Comparison of ENCODE assay signal across 17 cellular contexts in genomic region chr1:183484254-183484653, GRCh38. TPM values are rescaled to one million over a fixed set of nuclear protein-coding genes. Genes with fewer than 3 reads are reported as not detected.
DNase-seq lines count a peak whose midpoint lies in the region; ATAC-seq, FAIRE-seq and TF ChIP-seq lines count a peak whose summit lies in the region.
"Had no signal": no experiment of that assay in that cellular context is flagged by ENCODE, and none has a peak within 500 bp of the region (broad histone marks: within the 10 kb centered on the region; RNA-seq: fewer than 3 reads in every experiment).

No MANE protein-coding gene starts in this region.

- DNase-seq in ACHN (peak; percentile 13), IMR-90 (no peak), GM12878 (ENCODE audit: low read depth, low spot score) (no peak), iPS-NIHi7 (ENCODE audit: extremely low spot score) (peak; percentile 8), OCI-M1 (lab: John Stamatoyannopoulos, UW) (no peak), NCI-H446 (lab: John Stamatoyannopoulos, UW) (no peak), putamen (ENCODE audit: low spot score) (no peak), GM19239 (ENCODE audit: insufficient read length, low spot score) (no peak)
- DNase-seq: activated CD4-positive, alpha-beta T cell treated with anti-CD3 and anti-CD28 coated beads for 36 hours; heart right ventricle; NCI-H1048; NCI-H2081 treated with DMSO at 0.1 percent for 48 hours; NCI-H524 treated with DMSO at 0.1 percent for 48 hours; PC-3; SK-N-SH; tibial artery had no signal

- no peak for FAIRE-seq in GM12878 (lab: Jason Lieb, UNC)
- FAIRE-seq in GM19239 (lab: Jason Lieb, UNC) = no peak

- H2AFZ ChIP-seq in IMR-90 (replicated peaks; ENCODE audit: low read length, poor library complexity) (no peak overlapping the region), GM12878 (ENCODE audit: control insufficient read depth, low read depth, low read length) (no peak overlapping the region)

- no peak overlapping the region for H3K4ac ChIP-seq in IMR-90 (ENCODE audit: low read depth, low read length)

- H3K27me3 ChIP-seq in IMR-90 (ENCODE audit: control insufficient read depth, insufficient read depth, low read length) = no peaks in the 10 kb centered on the region
- no peaks in the 10 kb centered on the region for H3K27me3 ChIP-seq in GM12878 (replicated peaks in 1 of 2; ENCODE audit: control insufficient read depth in 2 of 2, insufficient read depth in 2 of 2, low read length in 1 of 2)
- H3K27me3 ChIP-seq: heart right ventricle, tibial artery had no signal

- TF ChIP-seq EP300 in GM12878 (IDR thresholded peaks at IDR 0.05; ENCODE audit: borderline replicate concordance in 1 of 2, control insufficient read depth in 1 of 2, low read depth in 2 of 2, low read length in 2 of 2) = no peak

- H3K79me1 ChIP-seq in IMR-90 (ENCODE audit: low read depth in 1 of 2, low read length in 2 of 2) = peaks cover 20 to 67% of the 10 kb centered on the region in 2 experiments

- no peak overlapping the region for H2BK15ac ChIP-seq in IMR-90 (ENCODE audit: low read depth, low read length)

- ATAC-seq in IMR-90 (ENCODE audit: low read depth) (no peak), GM12878 (no peak)
- ATAC-seq: activated CD4-positive, alpha-beta T cell treated with anti-CD3 and anti-CD28 coated beads for 36 hours; heart right ventricle; PC-3; stimulated activated memory B cell treated with anti-CD40 and anti-IgM and Interleukin-4, amounts not matched to agents 10 μg/mL and 1 μg/mL and 100 μg/mL, for 72 hours had no signal

- H2BK120ac ChIP-seq in IMR-90 (ENCODE audit: low read depth, low read length) = no peak overlapping the region

- POLR2A ChIA-PET in IMR-90 (lab: Charles Lee; ENCODE audit: unreplicated experiment) (no interaction called here), GM12878 (lab: Charles Lee) (interaction anchor here (0.7 kb wide), 1 partner anchor 25 kb away, joined by 5 read pairs; no protein-coding TSS in a partner anchor)

- intact Hi-C loops in IMR-90 (cut with micrococcal nuclease) = no loop called here
- intact Hi-C loops in GM12878 (cut with micrococcal nuclease; ENCODE audit: unreplicated experiment) = no loop called here

- no peak overlapping the region for H4K5ac ChIP-seq in IMR-90 (ENCODE audit: low read depth, low read length)

- H3K4me3 ChIP-seq in IMR-90 (ENCODE audit: insufficient read depth, low read depth, low read length) (no peak overlapping the region), GM12878 (no peak overlapping the region)
- H3K4me3 ChIP-seq: heart right ventricle, tibial artery had no signal

- no peak; the same call in 1 of the 2 replicates for TF ChIP-seq RAD21 in IMR-90 (IDR thresholded peaks at IDR 0.05; ENCODE audit: low read length)
- peak; percentile 34 for TF ChIP-seq RAD21 in GM12878 (IDR thresholded peaks at IDR 0.05; ENCODE audit: insufficient read depth, low read depth, low read length)

- dilution Hi-C loops in IMR-90 (cut with HindIII; ENCODE audit: low sequenced_read_pairs, unreplicated experiment) = no loop called here

- BruUV-seq in IMR-90 (replicated peaks; lab: Mats Ljungman, UMichigan) (no TSS peak), GM12878 (replicated peaks; lab: Mats Ljungman, UMichigan) (no TSS peak)

- H2BK20ac ChIP-seq in IMR-90 (ENCODE audit: low read depth, low read length) = no peak overlapping the region

- H3K56ac ChIP-seq in IMR-90 (ENCODE audit: extremely low read depth, insufficient read depth, low read length) = no peak overlapping the region

- H4K20me1 ChIP-seq in IMR-90 (ENCODE audit: insufficient read depth, low read length) (peaks cover 49% of the 10 kb centered on the region), GM12878 (ENCODE audit: control insufficient read depth, insufficient read depth) (no peaks in the 10 kb centered on the region; the same call in 1 of the 2 replicates)

- in situ Hi-C loops in ACHN (cut with HindIII; ENCODE audit: low pct_ligation_motif_present, low pct_unique_long_range_greater_than_20kb, low sequenced_read_pairs) (no loop called here), IMR-90 (cut with MboI; ENCODE audit: low sequenced_read_pairs) (no loop called here), GM12878 (cut with MboI) (no loop called here)

- no peak overlapping the region for H3K14ac ChIP-seq in IMR-90 (replicated peaks; ENCODE audit: low read depth, low read length)

- H3K9me1 ChIP-seq in IMR-90 (ENCODE audit: insufficient read depth, low read length) = 0 out of 2 replicates have a peak, but pooled peaks cover 4% of the 10 kb centered on the region

- H3K4me2 ChIP-seq in IMR-90 (ENCODE audit: low read depth, low read length) (no peak overlapping the region), GM12878 (ENCODE audit: control insufficient read depth, insufficient read depth) (no peak overlapping the region)
- H3K4me2 ChIP-seq: SK-N-SH had no signal

- CTCF ChIA-PET in IMR-90 (lab: Yijun Ruan, JAX) = interaction anchor here (0.7 kb wide), 1 partner anchor 268 kb away, joined by 3 read pairs; no protein-coding TSS in a partner anchor
- CTCF ChIA-PET in GM12878 (lab: Yijun Ruan, JAX) = no interaction called here

- H3K4me1 ChIP-seq in IMR-90 (ENCODE audit: control insufficient read depth, insufficient read depth, low read length) = peaks cover 5% of the 10 kb centered on the region
- H3K4me1 ChIP-seq in GM12878 (ENCODE audit: control insufficient read depth, insufficient read depth, low read length) = peaks cover 36% of the 10 kb centered on the region

- H3K27ac ChIP-seq in IMR-90 (ENCODE audit: insufficient read depth, low read length) (no peak overlapping the region), GM12878 (ENCODE audit: control insufficient read depth, insufficient read depth) (no peak overlapping the region)
- H3K27ac ChIP-seq: heart right ventricle, tibial artery had no signal

- TF ChIP-seq POLR2A in IMR-90 (IDR thresholded peaks at IDR 0.05; ENCODE audit: low read depth, low read length) (no peak), GM12878 (IDR thresholded peaks at IDR 0.05; ENCODE audit: low read depth, low read length) (no peak)

- H2AK5ac ChIP-seq in IMR-90 (ENCODE audit: low read depth, low read length) = no peak overlapping the region

- no peak overlapping the region for H4K91ac ChIP-seq in IMR-90 (ENCODE audit: insufficient read depth, low read depth, low read length)

- WGBS in IMR-90 (ENCODE audit: extremely low coverage in 2 of 2, insufficient read length in 1 of 2), 2 experiments = no CpG with 5 or more reads among the region's 1 CpG
- 94% methylated on average over 1 of the region's 1 CpG for WGBS in GM12878 (ENCODE audit: insufficient coverage, insufficient replicate concordance, low lambda C conversion rate, missing lambda C conversion rate)

- no peak overlapping the region for H4K8ac ChIP-seq in IMR-90 (ENCODE audit: low read depth in 2 of 2, low read length in 2 of 2)

- no peak overlapping the region for H3K23ac ChIP-seq in IMR-90 (ENCODE audit: low read depth, low read length)

- H3K9ac ChIP-seq in IMR-90 (ENCODE audit: low read depth, low read length) (no peak overlapping the region), GM12878 (ENCODE audit: control insufficient read depth, insufficient read depth, low read length) (no peak overlapping the region)
- H3K9ac ChIP-seq: SK-N-SH had no signal

- H2AK9ac ChIP-seq in IMR-90 (replicated peaks; ENCODE audit: low read depth, low read length, poor library complexity) = no peak overlapping the region

- H2BK5ac ChIP-seq in IMR-90 (ENCODE audit: low read depth, low read length, poor library complexity, severe bottlenecking) = no peak overlapping the region

- no peak overlapping the region for H3K18ac ChIP-seq in IMR-90 (ENCODE audit: low read depth, low read length)

- no peaks in the 10 kb centered on the region for H3K9me3 ChIP-seq in IMR-90 (ENCODE audit: control insufficient read depth, insufficient read depth, low read length)
- H3K9me3 ChIP-seq in GM12878 (replicated peaks; ENCODE audit: control insufficient read depth, insufficient read depth, low read length) = no peaks in the 10 kb centered on the region; the same call in 1 of the 3 replicates
- H3K9me3 ChIP-seq: heart right ventricle, SK-N-SH, tibial artery had no signal

- H3K36me3 ChIP-seq in IMR-90 (ENCODE audit: control insufficient read depth, insufficient read depth, low read length) (no peaks in the 10 kb centered on the region), GM12878 (ENCODE audit: control insufficient read depth in 2 of 2, insufficient read depth in 2 of 2, low read length in 1 of 2) (no peaks in the 10 kb centered on the region; a peak in 1 of 4 replicates)
- H3K36me3 ChIP-seq: heart right ventricle, tibial artery had no signal

- RAD21 ChIA-PET in GM12878 (lab: Charles Lee; ENCODE audit: unreplicated experiment) = interaction anchor here (0.7 kb wide), 1 partner anchor 39 kb away, joined by 3 read pairs; no protein-coding TSS in a partner anchor

- TF ChIP-seq CTCF in IMR-90 (conservative IDR thresholded peaks at IDR 0.05; ENCODE audit: low read depth, low read length) (0 out of 2 replicates have a peak, but pooled peaks have one; percentile 23), GM12878 (IDR thresholded peaks at IDR 0.05 in 2 of 3, conservative IDR thresholded peaks at IDR 0.05 in 1 of 3; ENCODE audit: control insufficient read depth in 2 of 3, extremely low read depth in 1 of 3, insufficient read depth in 1 of 3, low read depth in 3 of 3, low read length in 3 of 3) (peak in 1 of 3 experiments; percentile 19; a peak in 1 of 6 replicates)

- SMC1A ChIA-PET in GM12878 (lab: Charles Lee; ENCODE audit: uncharacterized antibody, unreplicated experiment) = interaction anchor here (0.8 to 9.6 kb wide), 4 partner anchors 8 to 116 kb away, joined by 3 to 69 read pairs (median 4); no protein-coding TSS in a partner anchor

- H3K79me2 ChIP-seq in GM12878 (ENCODE audit: control insufficient read depth, insufficient read depth, low read length) = peaks cover 99% of the 10 kb centered on the region

RNA-seq across cellular contexts. Expression of gene SMG7, which starts 12.0 kb away (rescaled TPM):
- total RNA-seq in IMR-90 (2012; rRNA removed) = 20.8 and 22.6 TPM in 2 replicates
- polyA plus RNA-seq in IMR-90 (2012; rRNA removed) = 17.2 and 18.1 TPM in 2 replicates
- 8.2 and 8.6 TPM in 2 replicates for polyA plus RNA-seq in IMR-90 (2012; cell fraction: cytosol; rRNA removed)
- 13.7 and 32.0 TPM in 2 replicates for polyA plus RNA-seq in IMR-90 (2012; cell fraction: nucleus; rRNA removed; ENCODE audit: low replicate concordance)
- total RNA-seq in GM12878 (2013; cell fraction: nucleolus; rRNA removed) = 105 and 123 TPM in 2 replicates
- total RNA-seq in GM12878 (2014; rRNA removed) = 19.0 and 20.6 TPM in 2 replicates
- 25.2 and 28.1 TPM in 2 replicates for total RNA-seq in GM12878 (2014; rRNA removed; fragmentation: Illumina TruSeq; extraction: Trizol)
- 63.9 and 65.4 TPM in 2 replicates for total RNA-seq in GM12878 (2021)
- 20.9 TPM for polyA plus RNA-seq in GM12878 (2011; ENCODE audit: low read depth)
- polyA plus RNA-seq in GM12878 (2011; rRNA removed) = 55.4 and 60.0 TPM in 2 replicates
- 46.6 and 47.8 TPM in 2 replicates for polyA plus RNA-seq in GM12878 (2011; cell fraction: cytosol; rRNA removed)
- 82.9 and 101 TPM in 2 replicates for polyA plus RNA-seq in GM12878 (2011; cell fraction: nucleus; rRNA removed)
- polyA plus RNA-seq in GM12878 (2012) = 27.0 and 27.5 TPM in 2 replicates
- polyA plus RNA-seq in GM12878 (2014; fragmentation: Illumina TruSeq; extraction: Trizol) = 58.1 and 69.1 TPM in 2 replicates
- polyA plus RNA-seq in GM12878 (2014; fragmentation: Nextera tagmentation; extraction: Ambion mirVana) = 10 to 100 TPM in 1 of 2 experiments, 1 to 10 TPM in 1; 9.5 to 11.2 TPM
- polyA plus RNA-seq in GM12878 (2014; rRNA removed) = 38.4 and 40.0 TPM in 2 replicates
- polyA plus RNA-seq in GM12878 (2016; fragmentation: Nextera tagmentation; extraction: Ambion mirVana) = 10 to 100 TPM; 46.9 to 53.5 TPM
- polyA minus RNA-seq in GM12878 (2011; rRNA and poly(A)+ RNA removed) = 70.6 and 107 TPM in 2 replicates
- polyA minus RNA-seq in GM12878 (2011; cell fraction: cytosol; rRNA and poly(A)+ RNA removed) = 20.8 and 26.2 TPM in 2 replicates
- polyA minus RNA-seq in GM12878 (2011; cell fraction: nucleus; rRNA and poly(A)+ RNA removed) = 66.0 and 106 TPM in 2 replicates

Comparison
In these comparisons a context has a peak if more than half of its experiments do, and no peak if none do; other contexts are left out.
1. DNase-seq: peak in ACHN (single experiment) and iPS-NIHi7 (single experiment); none in IMR-90 (single experiment), GM12878 (single experiment), OCI-M1 (single experiment), NCI-H446 (0 of 2), putamen (single experiment) and GM19239 (single experiment).